Comparison of ENCODE assay signal across 8 cellular contexts in the genomic region with DNA sequence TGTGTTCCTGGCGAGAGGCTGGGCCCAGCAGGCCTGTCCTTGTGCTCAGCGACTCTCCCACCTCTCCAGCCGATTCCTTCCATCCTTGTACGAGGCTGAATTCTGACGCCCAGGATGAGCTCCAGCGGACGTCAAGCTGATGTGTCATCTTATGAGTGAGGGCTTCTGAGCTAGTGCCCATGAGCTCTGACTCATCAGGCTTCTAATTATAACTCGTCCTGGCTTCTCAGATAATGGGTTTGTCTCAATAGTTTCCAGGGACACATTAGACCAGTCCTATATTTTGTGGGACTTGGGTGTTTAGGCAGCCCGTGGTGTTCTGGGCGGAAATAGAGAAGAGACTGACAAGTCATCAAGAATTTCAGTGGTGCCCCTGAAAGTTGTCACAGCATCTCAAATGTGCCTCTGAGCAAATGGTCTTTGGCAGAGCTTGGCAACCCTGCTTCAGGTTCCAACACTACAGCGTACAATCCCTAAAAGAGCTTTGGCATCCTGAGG.
DNase-seq lines count a peak whose midpoint lies in the region; ATAC-seq and TF ChIP-seq lines count a peak whose summit lies in the region.

No MANE protein-coding gene starts in this region.

- no peaks in the 10 kb centered on the region for H3K27me3 ChIP-seq in aorta (ENCODE audit: control insufficient read depth in 1 of 2, insufficient read depth in 2 of 2, low read length in 1 of 2)

- DNase-seq in Calu3 (peak; percentile 41), NCI-H446 treated with DMSO at 0.1 percent for 48 hours (lab: John Stamatoyannopoulos, UW) (peak; percentile 68), iPS-NIHi7 (ENCODE audit: extremely low spot score) (peak; percentile 44), aorta (peak; percentile 75 to 80), HuH-7 (ENCODE audit: low spot score) (no peak)
- DNase-seq in stimulated activated CD4-positive, alpha-beta T cell treated with anti-CD3 and anti-CD28 coated beads, Interleukin-1b, Interleukin-23, amount 100 ng/mL, for 48 hours: no peak

- H3K4me1 Mint-ChIP-seq in Calu3 (ENCODE audit: low read depth, unreplicated experiment): peaks cover 54% of the 10 kb centered on the region
- peaks cover 60% of the 10 kb centered on the region for H3K4me1 Mint-ChIP-seq in activated naive CD4-positive, alpha-beta T cell treated with anti-CD3 and anti-CD28 coated beads, Interleukin-2, amount 50 U/mL, for 24 hours

- H3K4me1 ChIP-seq in aorta (ENCODE audit: control insufficient read depth in 1 of 2, insufficient read depth in 2 of 2, low read length in 2 of 2): peaks cover 0 to 5% of the 10 kb centered on the region in 2 donors

- no TSS peak for BruUV-seq in Calu3 (replicated peaks; lab: Mats Ljungman, UMichigan)

- no peak overlapping the region for H3K4me3 ChIP-seq in aorta (ENCODE audit: low read length in 2 of 2)

- no peaks in the 10 kb centered on the region for H3K36me3 ChIP-seq in aorta (ENCODE audit: control insufficient read depth in 1 of 2, insufficient read depth in 2 of 2, low read length in 1 of 2)

- no peak overlapping the region for H3K27ac Mint-ChIP-seq in Calu3 (ENCODE audit: unreplicated experiment)
- peak overlapping the region; percentile 93 for H3K27ac Mint-ChIP-seq in activated naive CD4-positive, alpha-beta T cell treated with anti-CD3 and anti-CD28 coated beads, Interleukin-2, amount 50 U/mL, for 24 hours

- CTCF ChIA-PET in Calu3 (lab: Charles Lee): interaction anchor here (0.7 to 2.0 kb wide), 4 partner anchors 13 to 132 kb away, joined by 3 to 10 read pairs (median 4); no protein-coding TSS in a partner anchor

- H3K9me3 ChIP-seq in aorta (ENCODE audit: control insufficient read depth, low read length): no peaks in the 10 kb centered on the region

- peaks cover 2% of the 10 kb centered on the region for H3K9me3 Mint-ChIP-seq in Calu3 (ENCODE audit: low read depth, unreplicated experiment)
- peaks cover 10% of the 10 kb centered on the region for H3K9me3 Mint-ChIP-seq in activated naive CD4-positive, alpha-beta T cell treated with anti-CD3 and anti-CD28 coated beads, Interleukin-2, amount 50 U/mL, for 24 hours

- H3K4me3 Mint-ChIP-seq in Calu3 (ENCODE audit: low read depth, unreplicated experiment): no peak overlapping the region
- H3K4me3 Mint-ChIP-seq in activated naive CD4-positive, alpha-beta T cell treated with anti-CD3 and anti-CD28 coated beads, Interleukin-2, amount 50 U/mL, for 24 hours: peak overlapping the region; percentile 79

- H3K27ac ChIP-seq in aorta (ENCODE audit: low read depth in 1 of 2, low read length in 2 of 2): no peak overlapping the region

- no peaks in the 10 kb centered on the region for H3K36me3 Mint-ChIP-seq in Calu3 (ENCODE audit: insufficient read depth, unreplicated experiment)
- H3K36me3 Mint-ChIP-seq in activated naive CD4-positive, alpha-beta T cell treated with anti-CD3 and anti-CD28 coated beads, Interleukin-2, amount 50 U/mL, for 24 hours: peaks cover 4% of the 10 kb centered on the region

- WGBS in aorta, 2 donors: 36 to 39% methylated on average over 11 of the region's 11 CpGs

- intact Hi-C loops in Calu3 (cut with micrococcal nuclease; ENCODE audit: unreplicated experiment): no loop called here
- intact Hi-C loops in aorta (cut with DNase I): loop anchor here in 1 of 2 donors (10.0 kb wide), 1 partner anchor 54 kb away; no protein-coding TSS in a partner anchor

- no peak for TF ChIP-seq CTCF in Calu3 (IDR thresholded peaks at IDR 0.05; ENCODE audit: unreplicated experiment)

- ATAC-seq in aorta (ENCODE audit: low FRiP score) (peak; percentile 48), GM21515 (IDR thresholded peaks at IDR 0.05; ENCODE audit: unreplicated experiment) (no peak)

- no peaks in the 10 kb centered on the region for H3K27me3 Mint-ChIP-seq in Calu3 (ENCODE audit: unreplicated experiment)
- no peaks in the 10 kb centered on the region for H3K27me3 Mint-ChIP-seq in activated naive CD4-positive, alpha-beta T cell treated with anti-CD3 and anti-CD28 coated beads, Interleukin-2, amount 50 U/mL, for 24 hours

Comparison
In these comparisons a context has a peak if more than half of its experiments do, and no peak if none do; other contexts are left out.
1. DNase-seq: peak in Calu3 (single experiment), NCI-H446 treated with DMSO at 0.1 percent for 48 hours (single experiment), iPS-NIHi7 (single experiment) and aorta (2 of 2); none in HuH-7 (single experiment) and stimulated activated CD4-positive, alpha-beta T cell treated with anti-CD3 and anti-CD28 coated beads, Interleukin-1b, Interleukin-23, amount 100 ng/mL, for 48 hours (single experiment).